Comparison of ENCODE assay signal across 8 cellular contexts in the genomic region with DNA sequence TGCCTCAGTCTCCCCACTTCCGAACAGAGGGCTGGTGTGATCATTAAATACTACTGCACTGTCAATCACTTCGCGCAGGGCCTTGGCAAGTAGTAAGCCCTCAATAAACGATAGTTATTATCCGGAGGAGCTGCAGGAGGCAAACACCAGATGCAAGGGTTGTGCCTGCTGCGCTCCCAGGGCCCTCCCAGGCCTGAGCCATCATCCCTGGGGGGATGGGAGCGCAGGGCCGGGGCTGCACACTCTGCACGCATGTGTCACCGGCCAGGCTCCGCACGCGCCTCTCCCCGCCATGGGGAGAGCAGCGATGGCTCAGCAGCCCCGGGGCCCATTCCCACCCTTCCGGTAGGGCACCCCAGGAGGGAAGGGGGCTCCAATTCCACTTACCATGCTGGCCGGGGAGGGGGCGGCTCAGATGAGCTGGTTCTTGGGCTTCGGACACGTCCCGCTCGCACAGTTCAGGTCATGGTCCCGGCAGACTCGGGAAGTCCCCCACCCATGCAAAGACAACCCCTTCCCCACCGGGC. TPM values are rescaled to one million over a fixed set of nuclear protein-coding genes. Genes with fewer than 3 reads are reported as not detected.
DNase-seq lines count a peak whose midpoint lies in the region; ATAC-seq, FAIRE-seq and TF ChIP-seq lines count a peak whose summit lies in the region.

No MANE protein-coding gene starts in this region.

- in situ Hi-C loops in IMR-90 (cut with MboI; ENCODE audit: low sequenced_read_pairs): no loop called here

- H3K4me3 ChIP-seq in IMR-90 (ENCODE audit: insufficient read depth, low read depth, low read length): peak overlapping the region; percentile 66
- H3K4me3 ChIP-seq in adrenal gland: peak overlapping the region; percentile 21 to 97 (median 60)
- peak overlapping the region; percentile 48 to 89 (median 78) for H3K4me3 ChIP-seq in heart left ventricle

- 0 out of 3 replicates have a peak overlapping the region, but pooled peaks have one; percentile 27 for H2BK15ac ChIP-seq in IMR-90 (ENCODE audit: low read depth, low read length)

- H4K20me1 ChIP-seq in IMR-90 (ENCODE audit: insufficient read depth, low read length): peaks cover 36% of the 10 kb centered on the region

- peak; percentile 60 for DNase-seq in Ammon's horn (ENCODE audit: low spot score)
- peak; percentile 75 for DNase-seq in IMR-90
- DNase-seq in SW 1271 (lab: John Stamatoyannopoulos, UW): peak; percentile 20 to 37
- peak; percentile 77 to 89 (median 85) for DNase-seq in adrenal gland
- peak; percentile 68 to 88 (median 79) for DNase-seq in heart left ventricle
- DNase-seq in posterior cingulate gyrus: peak; percentile 22 to 92 (median 58)
- DNase-seq in urothelium cell line (ENCODE audit: low spot score): peak; percentile 69

- no TSS peak for BruUV-seq in IMR-90 (replicated peaks; lab: Mats Ljungman, UMichigan)

- H4K91ac ChIP-seq in IMR-90 (ENCODE audit: insufficient read depth, low read depth, low read length): peak overlapping the region; percentile 90

- H4K8ac ChIP-seq in IMR-90 (ENCODE audit: low read depth in 2 of 2, low read length in 2 of 2): peak overlapping the region; percentile 60 to 92

- peak; percentile 56 for ATAC-seq in GM19043 (IDR thresholded peaks at IDR 0.05; ENCODE audit: low read depth, unreplicated experiment)
- peak; percentile 70 for ATAC-seq in IMR-90 (ENCODE audit: low read depth)
- ATAC-seq in heart left ventricle: peak; percentile 73 to 85 (median 84)

- peak overlapping the region; percentile 94 for H3K27ac ChIP-seq in IMR-90 (ENCODE audit: insufficient read depth, low read length)
- peak overlapping the region in 4 of 5 donors; percentile 68 to 95 (median 87) for H3K27ac ChIP-seq in adrenal gland
- H3K27ac ChIP-seq in heart left ventricle: peak overlapping the region; percentile 57 to 93 (median 88)

- peak overlapping the region; percentile 33; the same call in 1 of the 2 replicates for H2BK120ac ChIP-seq in IMR-90 (ENCODE audit: low read depth, low read length)

- H4K5ac ChIP-seq in IMR-90 (ENCODE audit: low read depth, low read length): peak overlapping the region; percentile 58

- 0% methylated on average over 5 of the region's 26 CpGs; no CpG with 5 or more reads in 1 of the 2 experiments for WGBS in IMR-90 (ENCODE audit: extremely low coverage in 2 of 2, insufficient read length in 1 of 2), 2 experiments
- 1 to 8% (median 3%) methylated on average over 3 to 26 of the region's 26 CpGs for WGBS in adrenal gland, 4 donors
- WGBS in heart left ventricle, 4 donors: 2 to 3% (median 3%) methylated on average over 21 to 26 of the region's 26 CpGs

- TF ChIP-seq CTCF in IMR-90 (conservative IDR thresholded peaks at IDR 0.05; ENCODE audit: low read depth, low read length) (no peak), adrenal gland (IDR thresholded peaks at IDR 0.05) (no peak), heart left ventricle (IDR thresholded peaks at IDR 0.05) (no peak)

- H2AK5ac ChIP-seq in IMR-90 (ENCODE audit: low read depth, low read length): peak overlapping the region; percentile 84

- no peak for FAIRE-seq in urothelium cell line (lab: Jason Lieb, UNC)

- peak overlapping the region; percentile 92 for H3K23ac ChIP-seq in IMR-90 (ENCODE audit: low read depth, low read length)

- H3K9ac ChIP-seq in IMR-90 (ENCODE audit: low read depth, low read length): peak overlapping the region; percentile 97

- H3K27me3 ChIP-seq in IMR-90 (ENCODE audit: control insufficient read depth, insufficient read depth, low read length) (no peaks in the 10 kb centered on the region), adrenal gland (no peaks in the 10 kb centered on the region), heart left ventricle (no peaks in the 10 kb centered on the region)

- H2AFZ ChIP-seq in IMR-90 (replicated peaks; ENCODE audit: low read length, poor library complexity): peak overlapping the region; percentile 90

- POLR2A ChIA-PET in IMR-90 (lab: Charles Lee; ENCODE audit: unreplicated experiment): no interaction called here

- dilution Hi-C loops in IMR-90 (cut with HindIII; ENCODE audit: low sequenced_read_pairs, unreplicated experiment): no loop called here

- H3K18ac ChIP-seq in IMR-90 (ENCODE audit: low read depth, low read length): peak overlapping the region; percentile 57

- H3K4me1 ChIP-seq in IMR-90 (ENCODE audit: control insufficient read depth, insufficient read depth, low read length) (peaks cover 8% of the 10 kb centered on the region), adrenal gland (replicated peaks in 1 of 2) (peaks cover 12 to 35% of the 10 kb centered on the region in 2 donors), heart left ventricle (peaks cover 0 to 32% (median 15%) of the 10 kb centered on the region in 12 donors)

- peak overlapping the region; percentile 97 for H2AK9ac ChIP-seq in IMR-90 (replicated peaks; ENCODE audit: low read depth, low read length, poor library complexity)

- TF ChIP-seq POLR2A in IMR-90 (IDR thresholded peaks at IDR 0.05; ENCODE audit: low read depth, low read length) (no peak; the same call in 1 of the 2 replicates), adrenal gland (IDR thresholded peaks at IDR 0.05) (peak in 1 of 2 donors; percentile 41), heart left ventricle (IDR thresholded peaks at IDR 0.05) (no peak)

- H3K56ac ChIP-seq in IMR-90 (ENCODE audit: extremely low read depth, insufficient read depth, low read length): peak overlapping the region; percentile 77

- peak overlapping the region; percentile 93 for H3K14ac ChIP-seq in IMR-90 (replicated peaks; ENCODE audit: low read depth, low read length)

- peaks cover 18% of the 10 kb centered on the region for H3K9me1 ChIP-seq in IMR-90 (ENCODE audit: insufficient read depth, low read length)

- peaks cover 20% of the 10 kb centered on the region for H3K36me3 ChIP-seq in IMR-90 (ENCODE audit: control insufficient read depth, insufficient read depth, low read length)
- H3K36me3 ChIP-seq in adrenal gland (replicated peaks in 1 of 2): no peaks in the 10 kb centered on the region
- peaks cover 0 to 36% (median 11%) of the 10 kb centered on the region in 9 donors for H3K36me3 ChIP-seq in heart left ventricle

- CTCF ChIA-PET in IMR-90 (lab: Yijun Ruan, JAX): interaction anchor here (0.6 to 0.8 kb wide), 2 partner anchors 11 to 23 kb away, joined by 3 to 5 read pairs; no protein-coding TSS in a partner anchor

- peak overlapping the region; percentile 91 for H2BK5ac ChIP-seq in IMR-90 (ENCODE audit: low read depth, low read length, poor library complexity, severe bottlenecking)

- H3K9me3 ChIP-seq in IMR-90 (ENCODE audit: control insufficient read depth, insufficient read depth, low read length): no peaks in the 10 kb centered on the region
- no peaks in the 10 kb centered on the region for H3K9me3 ChIP-seq in adrenal gland (replicated peaks in 1 of 3)
- no peaks in the 10 kb centered on the region for H3K9me3 ChIP-seq in heart left ventricle

- peak overlapping the region; percentile 96 for H3K4me2 ChIP-seq in IMR-90 (ENCODE audit: low read depth, low read length)

- peak overlapping the region; percentile 88 for H3K4ac ChIP-seq in IMR-90 (ENCODE audit: low read depth, low read length)

- no peak overlapping the region for H2BK20ac ChIP-seq in IMR-90 (ENCODE audit: low read depth, low read length)

- H3K79me1 ChIP-seq in IMR-90 (ENCODE audit: low read depth in 1 of 2, low read length in 2 of 2): peaks cover 0 to 34% of the 10 kb centered on the region in 2 experiments; a peak in 2 of 4 replicates

- peak; percentile 46 for TF ChIP-seq RAD21 in IMR-90 (IDR thresholded peaks at IDR 0.05; ENCODE audit: low read length)

- intact Hi-C loops in IMR-90 (cut with micrococcal nuclease): loop anchor here (5.0 to 10.0 kb wide), 5 partner anchors 39 to 426 kb away; no protein-coding TSS in a partner anchor
- intact Hi-C loops in adrenal gland (cut with DNase I): no loop called here
- intact Hi-C loops in heart left ventricle (cut with DNase I): loop anchor here in 1 of 10 donors (5.0 kb wide), 1 partner anchor 46 kb away; no protein-coding TSS in a partner anchor
- intact Hi-C loops in posterior cingulate gyrus (cut with DNase I): loop anchor here (10.0 kb wide), 2 partner anchors 84 to 634 kb away; a partner anchor contains a TSS

TF ChIP-seq in IMR-90, 13 proteins besides CTCF, POLR2A, EP300 and RAD21 (continues in another document):
- TF ChIP-seq SMC3 (IDR thresholded peaks at IDR 0.05; ENCODE audit: low read depth, low read length) (no peak), MXI1 (IDR thresholded peaks at IDR 0.05; ENCODE audit: borderline replicate concordance, low read depth, low read length) (peak; percentile 99), NFE2L2 (IDR thresholded peaks at IDR 0.05; ENCODE audit: low read depth, low read length) (no peak), CHD1 (IDR thresholded peaks at IDR 0.05; ENCODE audit: low read depth, low read length) (no peak; the same call in 1 of the 2 replicates), BHLHE40 (IDR thresholded peaks at IDR 0.05; ENCODE audit: low read depth, low read length) (peak; percentile 87), CEBPB (IDR thresholded peaks at IDR 0.05; ENCODE audit: low read depth, low read length) (no peak)
- TF ChIP-seq, protein P1, sequence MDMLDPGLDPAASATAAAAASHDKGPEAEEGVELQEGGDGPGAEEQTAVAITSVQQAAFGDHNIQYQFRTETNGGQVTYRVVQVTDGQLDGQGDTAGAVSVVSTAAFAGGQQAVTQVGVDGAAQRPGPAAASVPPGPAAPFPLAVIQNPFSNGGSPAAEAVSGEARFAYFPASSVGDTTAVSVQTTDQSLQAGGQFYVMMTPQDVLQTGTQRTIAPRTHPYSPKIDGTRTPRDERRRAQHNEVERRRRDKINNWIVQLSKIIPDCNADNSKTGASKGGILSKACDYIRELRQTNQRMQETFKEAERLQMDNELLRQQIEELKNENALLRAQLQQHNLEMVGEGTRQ (IDR thresholded peaks at IDR 0.05; ENCODE audit: low read depth, low read length): 0 out of 2 replicates have a peak, but pooled peaks have one; percentile 5
- TF ChIP-seq, protein P2, sequence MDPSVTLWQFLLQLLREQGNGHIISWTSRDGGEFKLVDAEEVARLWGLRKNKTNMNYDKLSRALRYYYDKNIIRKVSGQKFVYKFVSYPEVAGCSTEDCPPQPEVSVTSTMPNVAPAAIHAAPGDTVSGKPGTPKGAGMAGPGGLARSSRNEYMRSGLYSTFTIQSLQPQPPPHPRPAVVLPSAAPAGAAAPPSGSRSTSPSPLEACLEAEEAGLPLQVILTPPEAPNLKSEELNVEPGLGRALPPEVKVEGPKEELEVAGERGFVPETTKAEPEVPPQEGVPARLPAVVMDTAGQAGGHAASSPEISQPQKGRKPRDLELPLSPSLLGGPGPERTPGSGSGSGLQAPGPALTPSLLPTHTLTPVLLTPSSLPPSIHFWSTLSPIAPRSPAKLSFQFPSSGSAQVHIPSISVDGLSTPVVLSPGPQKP (IDR thresholded peaks at IDR 0.05; ENCODE audit: borderline replicate concordance, low read depth, low read length): no peak

RNA-seq across cellular contexts. Expression of a gene that starts 0.7 kb away (rescaled TPM):
- total RNA-seq in IMR-90 (2012; rRNA removed): 103 and 108 TPM in 2 replicates
- 184 and 202 TPM in 2 replicates for polyA plus RNA-seq in IMR-90 (2012; rRNA removed)
- polyA plus RNA-seq in IMR-90 (2012; cell fraction: cytosol; rRNA removed): 213 and 433 TPM in 2 replicates
- polyA plus RNA-seq in IMR-90 (2012; cell fraction: nucleus; rRNA removed; ENCODE audit: low replicate concordance): 272 and 467 TPM in 2 replicates
- total RNA-seq in adrenal gland: 100 to 1,000 TPM in 3 of 8 donors, 10 to 100 TPM in 5; 61.1 to 194 (median 88.7) TPM
- 100 to 1,000 TPM in 1 of 3 donors, 10 to 100 TPM in 2; 95.5 to 109 (median 98.5) TPM for polyA plus RNA-seq in adrenal gland
- 10 to 100 TPM; 19.8 to 78.0 (median 33.0) TPM for total RNA-seq in heart left ventricle
- polyA plus RNA-seq in heart left ventricle: 10 to 100 TPM; 22.2 to 36.5 TPM

Comparison
In these comparisons a context has a peak if more than half of its experiments do, and no peak if none do; other contexts are left out.
1. Peak in every context shown above with its lines: DNase-seq, ATAC-seq, H3K4me3 ChIP-seq and H3K27ac ChIP-seq.
2. DNase-seq: peak in every context shown above with its lines; median percentile 85 in adrenal gland; 79 in heart left ventricle; 75 in IMR-90; 69 in urothelium cell line; 60 in Ammon's horn; 58 in posterior cingulate gyrus; 28 in SW 1271.
3. intact Hi-C loops: an anchor here in IMR-90 (5.0 to 10.0 kb wide) and posterior cingulate gyrus (10.0 kb wide); none called in adrenal gland.